17 cellular contexts compared by ENCODE assay signal in the genomic region with DNA sequence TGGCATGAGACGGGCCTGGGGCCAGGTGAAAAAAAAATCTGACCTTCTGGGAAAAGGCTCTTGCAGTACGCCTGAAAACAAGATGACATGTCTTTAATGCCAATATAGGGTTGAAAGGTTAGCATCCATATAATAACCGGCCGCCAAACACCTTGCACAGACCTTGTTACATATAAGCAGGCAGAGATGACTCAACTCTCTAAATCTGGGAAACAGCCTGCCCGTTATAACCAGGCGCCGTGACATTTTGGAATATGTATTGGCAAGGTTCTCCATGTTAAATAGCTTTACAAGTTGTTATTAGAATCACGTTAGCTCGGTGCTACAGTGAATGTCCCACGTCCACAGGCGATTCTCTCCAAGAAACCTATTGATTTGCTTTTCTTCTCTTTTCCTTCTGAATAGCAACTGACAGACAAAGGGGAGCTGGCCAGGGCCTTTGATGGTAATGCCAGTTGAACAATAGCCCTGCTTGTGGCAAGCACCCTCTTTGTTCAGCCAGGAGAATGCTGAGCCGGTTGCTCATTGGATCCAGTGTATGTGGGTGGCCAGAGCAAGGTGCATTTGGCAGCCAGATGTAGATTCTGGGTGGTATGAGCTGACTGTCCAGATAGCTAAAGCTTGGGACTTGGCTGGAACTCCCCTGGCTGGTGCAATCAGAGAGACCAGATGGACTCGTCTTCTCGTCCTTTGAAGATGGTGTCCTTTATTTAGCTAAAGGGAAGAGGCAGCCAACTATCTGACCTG.
DNase-seq lines count a peak whose midpoint lies in the region; TF ChIP-seq lines count a peak whose summit lies in the region.
"Had no signal": no experiment of that assay in that cellular context is flagged by ENCODE, and none has a peak within 500 bp of the region (broad histone marks: within the 10 kb centered on the region; RNA-seq: fewer than 3 reads in every experiment).

No MANE protein-coding gene starts in this region.

- no peak overlapping the region for H3K4ac ChIP-seq in mesendoderm (ENCODE audit: low read depth, low read length)

- no peaks in the 10 kb centered on the region for H3K36me3 ChIP-seq in HUES64 (ENCODE audit: insufficient read depth, low read length)
- no peaks in the 10 kb centered on the region for H3K36me3 ChIP-seq in ectodermal cell (ENCODE audit: control insufficient read depth, insufficient read depth, low read length)
- no peaks in the 10 kb centered on the region for H3K36me3 ChIP-seq in testis (ENCODE audit: low read depth, missing control alignments)
- no peaks in the 10 kb centered on the region for H3K36me3 ChIP-seq in mesendoderm (ENCODE audit: control insufficient read depth, insufficient read depth, low read length)
- H3K36me3 ChIP-seq: Peyer's patch, stomach had no signal

- H3K4me3 ChIP-seq in HUES64 (ENCODE audit: low read length) (peak overlapping the region; percentile 20), ectodermal cell (ENCODE audit: insufficient read depth, low read depth, low read length) (no peak overlapping the region), testis (no peak overlapping the region), mesendoderm (ENCODE audit: low read length) (no peak overlapping the region)
- H3K4me3 ChIP-seq: Peyer's patch, stomach had no signal

- H3K4me1 Mint-ChIP-seq in activated naive CD4-positive, alpha-beta T cell treated with anti-CD3 and anti-CD28 coated beads for 36 hours (ENCODE audit: low read depth): no peaks in the 10 kb centered on the region
- H3K4me1 Mint-ChIP-seq: memory B cell had no signal

- H3K27me3 ChIP-seq in HUES64 (ENCODE audit: insufficient read depth, low read length) (peaks cover 51% of the 10 kb centered on the region; the same call in 1 of the 2 replicates), ectodermal cell (ENCODE audit: control insufficient read depth, insufficient read depth, low read length, poor library complexity, severe bottlenecking) (peaks cover 29% of the 10 kb centered on the region), testis (no peaks in the 10 kb centered on the region), mesendoderm (ENCODE audit: insufficient read depth, low read length, poor library complexity) (no peaks in the 10 kb centered on the region)
- H3K27me3 ChIP-seq: Peyer's patch, stomach had no signal

- H2BK15ac ChIP-seq in mesendoderm (replicated peaks; ENCODE audit: low read depth): no peak overlapping the region

- H3K9me3 ChIP-seq in HUES64 (ENCODE audit: insufficient read depth, low read depth, low read length): no peaks in the 10 kb centered on the region
- H3K9me3 ChIP-seq in ectodermal cell (ENCODE audit: control insufficient read depth, low read length): no peaks in the 10 kb centered on the region
- H3K9me3 ChIP-seq in testis: no peaks in the 10 kb centered on the region
- H3K9me3 ChIP-seq: Peyer's patch, stomach had no signal

- 35% methylated on average over 14 of the region's 14 CpGs for WGBS in HUES64
- 22% methylated on average over 14 of the region's 14 CpGs for WGBS in ectodermal cell, 2 experiments
- 61 to 62% methylated on average over 14 of the region's 14 CpGs for WGBS in testis, 2 donors
- no CpG with 5 or more reads among the region's 14 CpGs for WGBS in mesendoderm (ENCODE audit: extremely low coverage, insufficient coverage, low lambda C conversion rate)

- H3K36me3 Mint-ChIP-seq in activated naive CD4-positive, alpha-beta T cell treated with anti-CD3 and anti-CD28 coated beads for 36 hours (ENCODE audit: low read depth): no peaks in the 10 kb centered on the region
- H3K36me3 Mint-ChIP-seq: CD4-positive, alpha-beta memory T cell; memory B cell had no signal

- H3K9me3 Mint-ChIP-seq in activated naive CD4-positive, alpha-beta T cell treated with anti-CD3 and anti-CD28 coated beads for 36 hours: peaks cover 2% of the 10 kb centered on the region
- H3K9me3 Mint-ChIP-seq: activated T-helper 2 cell treated with anti-CD3 and anti-CD28 coated beads, Interferon-gamma antibody, Interleukin-2, Interleukin-4, amounts not matched to agents 10 μg/mL and 5 μg/mL and 100 μg/mL, durations not matched to agents 14 hours and 24 hours and 36 hours; dendritic cell treated with granulocyte-macrophage colony-stimulating factor and Interleukin-4, amounts not matched to agents 40 ng/mL and 50 ng/mL, for 4 days; memory B cell had no signal

- H3K27me3 Mint-ChIP-seq in activated naive CD4-positive, alpha-beta T cell treated with anti-CD3 and anti-CD28 coated beads for 36 hours (ENCODE audit: low read depth): no peaks in the 10 kb centered on the region
- H3K27me3 Mint-ChIP-seq: dendritic cell treated with granulocyte-macrophage colony-stimulating factor and Interleukin-4, amounts not matched to agents 40 ng/mL and 50 ng/mL, for 4 days; memory B cell had no signal

- no peak overlapping the region for H2BK5ac ChIP-seq in mesendoderm (ENCODE audit: low read length)

- H3K27ac Mint-ChIP-seq in activated naive CD4-positive, alpha-beta T cell treated with anti-CD3 and anti-CD28 coated beads for 36 hours: no peak overlapping the region
- H3K27ac Mint-ChIP-seq: activated T-helper 2 cell treated with anti-CD3 and anti-CD28 coated beads, Interferon-gamma antibody, Interleukin-2, Interleukin-4, amounts not matched to agents 10 μg/mL and 5 μg/mL and 100 μg/mL, durations not matched to agents 14 hours and 24 hours and 36 hours; CD4-positive, alpha-beta memory T cell; dendritic cell treated with granulocyte-macrophage colony-stimulating factor and Interleukin-4, amounts not matched to agents 40 ng/mL and 50 ng/mL, for 4 days; memory B cell had no signal

- H3K27ac ChIP-seq in HUES64 (ENCODE audit: low read depth, low read length) (peak overlapping the region; percentile 76; the same call in 1 of the 2 replicates), ectodermal cell (ENCODE audit: insufficient read depth, low read depth, low read length, poor library complexity, severe bottlenecking) (peak overlapping the region; percentile 31), testis (no peak overlapping the region), mesendoderm (ENCODE audit: low read depth, low read length) (no peak overlapping the region)
- H3K27ac ChIP-seq: Peyer's patch, stomach had no signal

- H3K23ac ChIP-seq in mesendoderm (ENCODE audit: low read length): no peak overlapping the region

- no peak overlapping the region for H3K18ac ChIP-seq in mesendoderm (ENCODE audit: low read length)

- H3K9ac ChIP-seq in HUES64 (ENCODE audit: low read depth, low read length): 0 out of 2 replicates have a peak overlapping the region, but pooled peaks have one; percentile 5
- H3K9ac ChIP-seq in mesendoderm (ENCODE audit: low read length): no peak overlapping the region

- intact Hi-C loops in testis (cut with DNase I; ENCODE audit: low total_unique reads): no loop called here
- intact Hi-C loops in activated naive CD4-positive, alpha-beta T cell treated with anti-CD3 and anti-CD28 coated beads for 36 hours (cut with micrococcal nuclease): no loop called here

- H3K4me2 ChIP-seq in mesendoderm (ENCODE audit: low read length): no peak overlapping the region

- H3K4me1 ChIP-seq in HUES64 (ENCODE audit: insufficient read depth, low read length) (peaks cover 22% of the 10 kb centered on the region), ectodermal cell (ENCODE audit: control insufficient read depth, insufficient read depth, low read length) (peaks cover 13% of the 10 kb centered on the region), testis (peaks cover 6% of the 10 kb centered on the region), mesendoderm (ENCODE audit: control insufficient read depth, low read depth, low read length) (no peaks in the 10 kb centered on the region)
- H3K4me1 ChIP-seq: Peyer's patch had no signal

- no peak overlapping the region for H4K5ac ChIP-seq in mesendoderm (ENCODE audit: low read length)

- no peak overlapping the region for H3K4me3 Mint-ChIP-seq in activated naive CD4-positive, alpha-beta T cell treated with anti-CD3 and anti-CD28 coated beads for 36 hours
- H3K4me3 Mint-ChIP-seq: CD4-positive, alpha-beta memory T cell; dendritic cell treated with granulocyte-macrophage colony-stimulating factor and Interleukin-4, amounts not matched to agents 40 ng/mL and 50 ng/mL, for 4 days; memory B cell had no signal

- TF ChIP-seq CTCF in testis (IDR thresholded peaks at IDR 0.05): no peak

- H3K79me1 ChIP-seq in mesendoderm (ENCODE audit: low read length): no peaks in the 10 kb centered on the region

- H2AK5ac ChIP-seq in mesendoderm (ENCODE audit: low read length): no peak overlapping the region

- H3K79me2 ChIP-seq in mesendoderm (ENCODE audit: control insufficient read depth, insufficient read depth, low read length): no peaks in the 10 kb centered on the region

- DNase-seq in mesenteric fat pad (ENCODE audit: low spot score) (peak; percentile 28), testis (peak; percentile 38), mesendoderm (no peak), NCI-H1930 (lab: John Stamatoyannopoulos, UW) (no peak)
- DNase-seq in activated naive CD4-positive, alpha-beta T cell treated with anti-CD3 and anti-CD28 coated beads for 36 hours: no peak
- DNase-seq: aorta; CD4-positive, alpha-beta memory T cell; NCI-H1694 treated with DMSO at 0.1 percent for 48 hours; NCI-H510A; Peyer's patch; stomach; SW 1271 had no signal

- no peak for TF ChIP-seq POLR2A in testis (IDR thresholded peaks at IDR 0.05)

- no peak overlapping the region for H2BK120ac ChIP-seq in mesendoderm (ENCODE audit: low read depth, low read length)

- H4K8ac ChIP-seq in mesendoderm (ENCODE audit: low read depth, low read length): no peak overlapping the region

- CTCF ChIA-PET in activated naive CD4-positive, alpha-beta T cell treated with anti-CD3 and anti-CD28 coated beads for 36 hours (lab: Charles Lee): interaction anchor here (0.6 kb wide), 1 partner anchor 32 kb away, joined by 3 read pairs; no protein-coding TSS in a partner anchor

- H3K56ac ChIP-seq in mesendoderm (ENCODE audit: low read length): no peak overlapping the region

Comparison
In these comparisons a context has a peak if more than half of its experiments do, and no peak if none do; other contexts are left out.
1. H3K27ac ChIP-seq: peak in HUES64 (single experiment) and ectodermal cell (single experiment); none in testis (0 of 2) and mesendoderm (single experiment).
2. DNase-seq: peak in mesenteric fat pad (single experiment) and testis (single experiment); none in mesendoderm (single experiment), NCI-H1930 (0 of 2) and activated naive CD4-positive, alpha-beta T cell treated with anti-CD3 and anti-CD28 coated beads for 36 hours (single experiment).